Comparison of ENCODE assay signal across 9 cellular contexts in genomic region chr2:241609859-241610793, GRCh38. TPM values are rescaled to one million over a fixed set of nuclear protein-coding genes. Genes with fewer than 3 reads are reported as not detected.
A peak's percentile ranks its signal among the peaks of the same experiment; 100 is the strongest.
DNase-seq lines count a peak whose midpoint lies in the region; ATAC-seq and TF ChIP-seq lines count a peak whose summit lies in the region.
"Had no signal": no experiment of that assay in that cellular context is flagged by ENCODE, and none has a peak within 500 bp of the region (broad histone marks: within the 10 kb centered on the region; RNA-seq: fewer than 3 reads in every experiment).

No MANE protein-coding gene starts in this region.

- peaks cover 10% of the 10 kb centered on the region for H3K36me3 ChIP-seq in BJ (ENCODE audit: control insufficient read depth, insufficient read depth, low read length)
- peaks cover 9% of the 10 kb centered on the region for H3K36me3 ChIP-seq in cardiac muscle cell
- H3K36me3 ChIP-seq in trophoblast cell (ENCODE audit: control insufficient read depth in 1 of 2, insufficient read depth in 2 of 2, low read length in 2 of 2) = peaks cover 19 to 27% of the 10 kb centered on the region in 2 experiments
- peaks cover 11 to 27% (median 15%) of the 10 kb centered on the region in 3 donors for H3K36me3 ChIP-seq in tibial artery

- H3K79me2 ChIP-seq in trophoblast cell (ENCODE audit: control insufficient read depth, insufficient read depth, low read length, poor library complexity) = peaks cover 8% of the 10 kb centered on the region

- TF ChIP-seq CTCF in BJ (IDR thresholded peaks at IDR 0.05; ENCODE audit: insufficient read depth, low read depth, low read length) (peak; percentile 50), cardiac muscle cell (IDR thresholded peaks at IDR 0.05; ENCODE audit: low read depth, low read length) (peak; percentile 60), tibial artery (IDR thresholded peaks at IDR 0.05) (peak; percentile 61 to 62)

- H3K4ac ChIP-seq in trophoblast cell (ENCODE audit: low read depth, low read length) = peak overlapping the region; percentile 77

- H3K79me1 ChIP-seq in trophoblast cell (ENCODE audit: low read length) = peaks cover 7% of the 10 kb centered on the region

- ATAC-seq in GM19455 (IDR thresholded peaks at IDR 0.05; ENCODE audit: unreplicated experiment) = peak; percentile 92

- no peaks in the 10 kb centered on the region for H3K9me3 ChIP-seq in cardiac muscle cell (ENCODE audit: low read depth)
- no peaks in the 10 kb centered on the region for H3K9me3 ChIP-seq in trophoblast cell (ENCODE audit: insufficient read depth, low read depth, low read length)
- H3K9me3 ChIP-seq in tibial artery = no peaks in the 10 kb centered on the region

- H3K23ac ChIP-seq in trophoblast cell (ENCODE audit: low read length) = no peak overlapping the region

- H3K4me1 ChIP-seq in cardiac muscle cell (ENCODE audit: low read depth) (peaks cover 6% of the 10 kb centered on the region), trophoblast cell (ENCODE audit: control insufficient read depth in 1 of 2, insufficient read depth in 2 of 2, low read length in 2 of 2) (peaks cover 3 to 6% of the 10 kb centered on the region in 2 experiments), tibial artery (peaks cover 0 to 18% (median 12%) of the 10 kb centered on the region in 4 donors)

- peak overlapping the region; percentile 82 for H3K4me2 ChIP-seq in trophoblast cell (ENCODE audit: low read length)
- H3K4me2 ChIP-seq: PC-9 had no signal

- peaks cover 15% of the 10 kb centered on the region for H3K4me1 Mint-ChIP-seq in activated naive CD8-positive, alpha-beta T cell treated with anti-CD3 and anti-CD28 coated beads for 36 hours

- peak overlapping the region; percentile 94 for H4K8ac ChIP-seq in trophoblast cell (ENCODE audit: low read depth, low read length)

- H2BK120ac ChIP-seq in trophoblast cell (ENCODE audit: insufficient read depth, low read length, poor library complexity) = peak overlapping the region; percentile 81

- peak overlapping the region; percentile 98 for H2AFZ ChIP-seq in trophoblast cell (ENCODE audit: insufficient read depth, low read length, poor library complexity)
- H2AFZ ChIP-seq: PC-9 had no signal

- no peaks in the 10 kb centered on the region for H3K9me3 Mint-ChIP-seq in activated naive CD8-positive, alpha-beta T cell treated with anti-CD3 and anti-CD28 coated beads for 36 hours

- H3K27me3 Mint-ChIP-seq in activated naive CD8-positive, alpha-beta T cell treated with anti-CD3 and anti-CD28 coated beads for 36 hours = no peaks in the 10 kb centered on the region

- H4K91ac ChIP-seq in trophoblast cell (ENCODE audit: low read depth, low read length) = peak overlapping the region; percentile 91

- peak overlapping the region; percentile 94 for H4K12ac ChIP-seq in trophoblast cell (ENCODE audit: low read depth, low read length)

- CTCF ChIA-PET in BJ (lab: Yijun Ruan, JAX) = interaction anchor here (1.1 kb wide), 1 partner anchor 15 kb away, joined by 3 read pairs; no protein-coding TSS in a partner anchor

- intact Hi-C loops in tibial artery (cut with DNase I; ENCODE audit: low total_unique reads) = loop anchor here (5.0 kb wide), 1 partner anchor 103 kb away; the partner anchor contains the start of gene STK25

- H3K27me3 ChIP-seq in BJ (ENCODE audit: control insufficient read depth, insufficient read depth, low read length) (no peaks in the 10 kb centered on the region), cardiac muscle cell (no peaks in the 10 kb centered on the region), trophoblast cell (ENCODE audit: insufficient read depth, low read length) (no peaks in the 10 kb centered on the region), tibial artery (no peaks in the 10 kb centered on the region)

- H3K9ac ChIP-seq in trophoblast cell (ENCODE audit: low read length) = peak overlapping the region; percentile 72

- peak overlapping the region; percentile 64 for H2BK5ac ChIP-seq in trophoblast cell (ENCODE audit: low read depth, low read length, poor library complexity)

- H3K36me3 Mint-ChIP-seq in activated naive CD8-positive, alpha-beta T cell treated with anti-CD3 and anti-CD28 coated beads for 36 hours = peaks cover 10% of the 10 kb centered on the region

- H3K4me3 ChIP-seq in BJ (ENCODE audit: low read depth, low read length) = peak overlapping the region; percentile 49
- peak overlapping the region; percentile 37 for H3K4me3 ChIP-seq in cardiac muscle cell
- H3K4me3 ChIP-seq in trophoblast cell (ENCODE audit: low read depth, low read length) = peak overlapping the region; percentile 60
- H3K4me3 ChIP-seq in tibial artery = peak overlapping the region; percentile 59 to 81
- H3K4me3 ChIP-seq: PC-9 had no signal

- H2AK5ac ChIP-seq in trophoblast cell (ENCODE audit: low read length) = peak overlapping the region; percentile 97

- H3K14ac ChIP-seq in trophoblast cell (ENCODE audit: low read length) = peak overlapping the region; percentile 95

- DNase-seq in BJ (ENCODE audit: low read depth) = peak; percentile 21
- peak; percentile 86 for DNase-seq in HK-2 (ENCODE audit: unreplicated experiment)
- peak; percentile 49 for DNase-seq in SIG-M5 (lab: John Stamatoyannopoulos, UW)
- peak; percentile 98 for DNase-seq in activated naive CD8-positive, alpha-beta T cell treated with anti-CD3 and anti-CD28 coated beads for 36 hours
- DNase-seq in cardiac muscle cell (ENCODE audit: low read depth in 1 of 2, low spot score in 1 of 2) = peak; percentile 93 to 95
- DNase-seq in trophoblast cell = peak; percentile 76 to 88
- peak; percentile 66 to 89 for DNase-seq in tibial artery

- peak overlapping the region; percentile 85 for H3K18ac ChIP-seq in trophoblast cell (ENCODE audit: low read length)

- POLR2A ChIA-PET in BJ (lab: Charles Lee) = no interaction called here

- H3K4me3 Mint-ChIP-seq in activated naive CD8-positive, alpha-beta T cell treated with anti-CD3 and anti-CD28 coated beads for 36 hours = peak overlapping the region; percentile 66

- H3K27ac Mint-ChIP-seq in activated naive CD8-positive, alpha-beta T cell treated with anti-CD3 and anti-CD28 coated beads for 36 hours = peak overlapping the region; percentile 65

- H2BK12ac ChIP-seq in trophoblast cell (ENCODE audit: low read length) = peak overlapping the region; percentile 88

- peak overlapping the region; percentile 59 for H3K27ac ChIP-seq in cardiac muscle cell
- H3K27ac ChIP-seq in trophoblast cell (ENCODE audit: low read depth, low read length) = no peak overlapping the region
- H3K27ac ChIP-seq in tibial artery = peak overlapping the region; percentile 80 to 82
- H3K27ac ChIP-seq: PC-9 had no signal

- WGBS in trophoblast cell (ENCODE audit: extremely low coverage, insufficient coverage, insufficient read length) = no CpG with 5 or more reads among the region's 76 CpGs

RNA-seq across cellular contexts. Expression of gene THAP4, which starts 26.8 kb away (rescaled TPM):
- polyA plus RNA-seq in BJ (2011; rRNA removed) (33.8 and 50.4 TPM in 2 replicates), cardiac muscle cell (82.0 and 113 TPM in 2 replicates)
- polyA minus RNA-seq in BJ (2011; rRNA and poly(A)+ RNA removed) = 29.6 and 42.4 TPM in 2 replicates
- 10 to 100 TPM; 54.8 to 55.0 TPM for total RNA-seq in activated naive CD8-positive, alpha-beta T cell treated with anti-CD3 and anti-CD28 coated beads for 36 hours
- total RNA-seq in cardiac muscle cell = 93.0 and 101 TPM in 2 replicates
- polyA plus RNA-seq in trophoblast cell (2013) = 45.4 and 47.2 TPM in 2 replicates

RNA-seq across cellular contexts. Expression of gene ATG4B, which starts 27.4 kb away (rescaled TPM):
- polyA plus RNA-seq in BJ (2011; rRNA removed) = 79.8 and 122 TPM in 2 replicates
- 102 and 113 TPM in 2 replicates for polyA minus RNA-seq in BJ (2011; rRNA and poly(A)+ RNA removed)
- 10 to 100 TPM; 72.5 to 73.8 TPM for total RNA-seq in activated naive CD8-positive, alpha-beta T cell treated with anti-CD3 and anti-CD28 coated beads for 36 hours
- 62.4 and 105 TPM in 2 replicates for total RNA-seq in cardiac muscle cell
- 110 and 140 TPM in 2 replicates for polyA plus RNA-seq in cardiac muscle cell
- 76.3 and 77.4 TPM in 2 replicates for polyA plus RNA-seq in trophoblast cell (2013)

RNA-seq across cellular contexts. Expression of gene BOK, which starts 51.6 kb away (rescaled TPM):
- 29.4 and 42.9 TPM in 2 replicates for polyA plus RNA-seq in BJ (2011; rRNA removed)
- 19.3 and 22.8 TPM in 2 replicates for polyA minus RNA-seq in BJ (2011; rRNA and poly(A)+ RNA removed)
- total RNA-seq in activated naive CD8-positive, alpha-beta T cell treated with anti-CD3 and anti-CD28 coated beads for 36 hours = under 1 TPM in 1 of 2 experiments, not detected in 1; 0.08 TPM
- total RNA-seq in cardiac muscle cell = 45.8 and 47.5 TPM in 2 replicates
- polyA plus RNA-seq in cardiac muscle cell = 27.2 and 32.2 TPM in 2 replicates
- polyA plus RNA-seq in trophoblast cell (2013) = 46.7 and 48.1 TPM in 2 replicates

Comparison
In these comparisons a context has a peak if more than half of its experiments do, and no peak if none do; other contexts are left out.
1. DNase-seq: peak in every context shown above with its lines; median percentile 98 in activated naive CD8-positive, alpha-beta T cell treated with anti-CD3 and anti-CD28 coated beads for 36 hours; 94 in cardiac muscle cell; 86 in HK-2; 82 in trophoblast cell; 78 in tibial artery; 49 in SIG-M5; 21 in BJ.
2. RNA of gene BOK, which starts 51.6 kb away (total RNA-seq): 45.8 to 47.5 TPM in cardiac muscle cell; 0.08 TPM in activated naive CD8-positive, alpha-beta T cell treated with anti-CD3 and anti-CD28 coated beads for 36 hours; every median in the first group is over 10 times any median in the second.
3. Peak in every context shown above with its lines, with median percentiles within 50 percentile points of each other: H3K4me3 ChIP-seq and CTCF ChIP-seq.